Comparison of ENCODE assay signal across 17 cellular contexts in genomic region chr1:67921725-67922489, GRCh38.
DNase-seq lines count a peak whose midpoint lies in the region; ATAC-seq and TF ChIP-seq lines count a peak whose summit lies in the region.
"Had no signal": no experiment of that assay in that cellular context is flagged by ENCODE, and none has a peak within 500 bp of the region (broad histone marks: within the 10 kb centered on the region; RNA-seq: fewer than 3 reads in every experiment).

No MANE protein-coding gene starts in this region.

- no peak for ATAC-seq in stimulated activated memory B cell treated with anti-CD40 and anti-IgM and Interleukin-4, amounts not matched to agents 10 μg/mL and 1 μg/mL and 100 μg/mL, for 72 hours

- WGBS in mammary epithelial cell (ENCODE audit: low coverage, missing lambda C conversion rate): 58% methylated on average over 4 of the region's 4 CpGs

- H3K4me3 ChIP-seq in mammary epithelial cell (replicated peaks in 1 of 3; ENCODE audit: insufficient read depth in 1 of 3, low read depth in 2 of 3, low read length in 3 of 3) (no peak overlapping the region), fibroblast of pulmonary artery (replicated peaks; ENCODE audit: low read depth, low read length) (no peak overlapping the region), WERI-Rb-1 (ENCODE audit: low read depth, low read length) (no peak overlapping the region)

- no peak overlapping the region for H3K4me2 ChIP-seq in mammary epithelial cell (ENCODE audit: insufficient read depth, low read depth, low read length)

- CTCF ChIA-PET in mammary epithelial cell (lab: Charles Lee; ENCODE audit: low non-redundant PET): no interaction called here

- H3K9me3 ChIP-seq in mammary epithelial cell (replicated peaks; ENCODE audit: insufficient read depth, low read length) (no peaks in the 10 kb centered on the region), WERI-Rb-1 (ENCODE audit: severe bottlenecking) (no peaks in the 10 kb centered on the region)
- H3K9me3 ChIP-seq: BE2C had no signal

- in situ Hi-C loops in mammary epithelial cell (cut with MboI; ENCODE audit: low sequenced_read_pairs in 2 of 2): no loop called here

- no peaks in the 10 kb centered on the region for H3K27me3 Mint-ChIP-seq in osteocyte (ENCODE audit: unreplicated experiment)
- no peaks in the 10 kb centered on the region for H3K27me3 Mint-ChIP-seq in stimulated activated memory B cell treated with anti-CD40 and anti-IgM and Interleukin-4, amounts not matched to agents 10 μg/mL and 1 μg/mL and 100 μg/mL, for 72 hours
- H3K27me3 Mint-ChIP-seq: CD4-positive, alpha-beta memory T cell had no signal

- no peaks in the 10 kb centered on the region for H3K9me3 Mint-ChIP-seq in osteocyte (ENCODE audit: unreplicated experiment)
- no peaks in the 10 kb centered on the region for H3K9me3 Mint-ChIP-seq in stimulated activated memory B cell treated with anti-CD40 and anti-IgM and Interleukin-4, amounts not matched to agents 10 μg/mL and 1 μg/mL and 100 μg/mL, for 72 hours

- BruUV-seq in mammary epithelial cell (replicated peaks; lab: Mats Ljungman, UMichigan): no TSS peak

- intact Hi-C loops in mammary epithelial cell (cut with micrococcal nuclease): loop anchor here (5.0 kb wide), 1 partner anchor 40 kb away; no protein-coding TSS in a partner anchor

- no peaks in the 10 kb centered on the region for H3K36me3 Mint-ChIP-seq in osteocyte (ENCODE audit: unreplicated experiment)
- H3K36me3 Mint-ChIP-seq in stimulated activated memory B cell treated with anti-CD40 and anti-IgM and Interleukin-4, amounts not matched to agents 10 μg/mL and 1 μg/mL and 100 μg/mL, for 72 hours: no peaks in the 10 kb centered on the region
- H3K36me3 Mint-ChIP-seq: CD4-positive, alpha-beta memory T cell had no signal

- H3K79me2 ChIP-seq in mammary epithelial cell (ENCODE audit: insufficient read depth, low read length): no peaks in the 10 kb centered on the region

- TF ChIP-seq CTCF in mammary epithelial cell (conservative IDR thresholded peaks at IDR 0.05 in 1 of 2, IDR thresholded peaks at IDR 0.05 in 1 of 2; ENCODE audit: extremely low read depth in 1 of 2, insufficient read depth in 1 of 2, low read depth in 1 of 2, low read length in 2 of 2): no peak
- no peak for TF ChIP-seq CTCF in fibroblast of pulmonary artery (IDR thresholded peaks at IDR 0.05; ENCODE audit: low read length, missing control alignments)
- TF ChIP-seq CTCF in osteocyte (IDR thresholded peaks at IDR 0.05): no peak
- TF ChIP-seq CTCF in WERI-Rb-1 (IDR thresholded peaks at IDR 0.05; ENCODE audit: low read depth, low read length): no peak

- H2AFZ ChIP-seq in mammary epithelial cell (ENCODE audit: low read depth, low read length): no peak overlapping the region

- H3K27me3 ChIP-seq in mammary epithelial cell (ENCODE audit: insufficient read depth, low read length) (no peaks in the 10 kb centered on the region), WERI-Rb-1 (ENCODE audit: insufficient read depth, low read depth, severe bottlenecking) (no peaks in the 10 kb centered on the region)
- H3K27me3 ChIP-seq: BE2C had no signal

- no peak overlapping the region for H3K4me3 Mint-ChIP-seq in osteocyte (ENCODE audit: unreplicated experiment)
- H3K4me3 Mint-ChIP-seq in stimulated activated memory B cell treated with anti-CD40 and anti-IgM and Interleukin-4, amounts not matched to agents 10 μg/mL and 1 μg/mL and 100 μg/mL, for 72 hours: no peak overlapping the region
- H3K4me3 Mint-ChIP-seq: CD4-positive, alpha-beta memory T cell had no signal

- no peak overlapping the region for H3K9ac ChIP-seq in mammary epithelial cell (ENCODE audit: insufficient read depth, low read length)

- dilution Hi-C loops in mammary epithelial cell (cut with HindIII; ENCODE audit: low sequenced_read_pairs): no loop called here

- H3K27ac ChIP-seq in mammary epithelial cell (ENCODE audit: insufficient read depth, low read depth, low read length) (peak overlapping the region; percentile 26), WERI-Rb-1 (no peak overlapping the region)

- H3K36me3 ChIP-seq in mammary epithelial cell (ENCODE audit: insufficient read depth, low read length) (no peaks in the 10 kb centered on the region), WERI-Rb-1 (no peaks in the 10 kb centered on the region)
- H3K36me3 ChIP-seq: BE2C had no signal

- H3K4me1 Mint-ChIP-seq in osteocyte (ENCODE audit: unreplicated experiment): peaks cover 23% of the 10 kb centered on the region
- H3K4me1 Mint-ChIP-seq in stimulated activated memory B cell treated with anti-CD40 and anti-IgM and Interleukin-4, amounts not matched to agents 10 μg/mL and 1 μg/mL and 100 μg/mL, for 72 hours: no peaks in the 10 kb centered on the region
- H3K4me1 Mint-ChIP-seq: CD4-positive, alpha-beta memory T cell had no signal

- DNase-seq in OCI-M1 (lab: John Stamatoyannopoulos, UW) (peak; percentile 54), mammary epithelial cell (peak; percentile 95), fibroblast of pulmonary artery (ENCODE audit: low read depth) (peak; percentile 72), osteocyte (ENCODE audit: extremely low spot score, unreplicated experiment) (no peak), WERI-Rb-1 (no peak), inferior parietal cortex (ENCODE audit: extremely low spot score) (no peak)
- DNase-seq: BE2C; CD4-positive, alpha-beta memory T cell; DND-41; GF-D8; GOT3; KG1; NCI-H1092 treated with DMSO at 0.1 percent for 48 hours; NCI-H1694 treated with DMSO at 0.1 percent for 48 hours; NCI-H2171 treated with DMSO at 0.1 percent for 48 hours; NCI-H524 had no signal

- peaks cover 14% of the 10 kb centered on the region for H3K4me1 ChIP-seq in mammary epithelial cell (ENCODE audit: insufficient read depth, low read length)
- H3K4me1 ChIP-seq: BE2C had no signal

- no peaks in the 10 kb centered on the region for H4K20me1 ChIP-seq in mammary epithelial cell (ENCODE audit: insufficient read depth, low read length)

- no peak overlapping the region for H3K27ac Mint-ChIP-seq in osteocyte (ENCODE audit: unreplicated experiment)
- no peak overlapping the region for H3K27ac Mint-ChIP-seq in stimulated activated memory B cell treated with anti-CD40 and anti-IgM and Interleukin-4, amounts not matched to agents 10 μg/mL and 1 μg/mL and 100 μg/mL, for 72 hours
- H3K27ac Mint-ChIP-seq: CD4-positive, alpha-beta memory T cell had no signal

Comparison
In these comparisons a context has a peak if more than half of its experiments do, and no peak if none do; other contexts are left out.
1. DNase-seq: peak in OCI-M1 (single experiment), mammary epithelial cell (single experiment) and fibroblast of pulmonary artery (single experiment); none in osteocyte (single experiment), WERI-Rb-1 (single experiment) and inferior parietal cortex (single experiment).